In genomic region chr11:128724891-128725611, GRCh38 we compare ENCODE assay signal across 10 cellular contexts. TPM values are rescaled to one million over a fixed set of nuclear protein-coding genes. Genes with fewer than 3 reads are reported as not detected.
DNase-seq lines count a peak whose midpoint lies in the region; ATAC-seq and TF ChIP-seq lines count a peak whose summit lies in the region.
"Had no signal": no experiment of that assay in that cellular context is flagged by ENCODE, and none has a peak within 500 bp of the region (broad histone marks: within the 10 kb centered on the region; RNA-seq: fewer than 3 reads in every experiment).

No MANE protein-coding gene starts in this region.

- no peak for DNase-seq in T-helper 2 cell treated with Interferon-gamma antibody and Interleukin-4, amounts not matched to agents 5 μg/mL and 100 μg/mL, for 36 hours (ENCODE audit: low spot score)
- DNase-seq in T-helper 2 cell (no peak), spleen (no peak), psoas muscle (no peak), NCI-H345 (lab: John Stamatoyannopoulos, UW) (no peak), NCI-H1105 treated with DMSO at 0.1 percent for 48 hours (lab: John Stamatoyannopoulos, UW) (no peak)
- no peak for DNase-seq in activated CD8-positive, alpha-beta T cell treated with anti-CD3 and anti-CD28 coated beads, Interleukin-2, amount 10 ng/mL, durations not matched to agents 7 days and 5 days
- DNase-seq: 8988T, NCI-H1436 had no signal

- H3K4me3 ChIP-seq in spleen (peak overlapping the region in 1 of 8 donors; percentile 59), psoas muscle (no peak overlapping the region)

- H3K9me3 Mint-ChIP-seq in T-helper 2 cell treated with Interferon-gamma antibody and Interleukin-4, amounts not matched to agents 5 μg/mL and 100 μg/mL, for 36 hours: no peaks in the 10 kb centered on the region
- H3K9me3 Mint-ChIP-seq in activated CD8-positive, alpha-beta T cell treated with anti-CD3 and anti-CD28 coated beads, Interleukin-2, amount 10 ng/mL, durations not matched to agents 7 days and 5 days (ENCODE audit: insufficient read depth): no peaks in the 10 kb centered on the region

- ATAC-seq in HG02943 (IDR thresholded peaks at IDR 0.05; ENCODE audit: low read depth, unreplicated experiment) (peak; percentile 15), psoas muscle (no peak)
- peak; percentile 10 for ATAC-seq in activated CD8-positive, alpha-beta T cell treated with anti-CD3 and anti-CD28 coated beads, Interleukin-2, amount 10 ng/mL, durations not matched to agents 7 days and 5 days

- intact Hi-C loops in spleen (cut with DNase I; ENCODE audit: low total_unique reads): no loop called here
- intact Hi-C loops in psoas muscle (cut with DNase I): no loop called here

- peaks cover 96 to 100% (median 100%) of the 10 kb centered on the region in 6 donors for H3K4me1 ChIP-seq in spleen
- H3K4me1 ChIP-seq in psoas muscle: peaks cover 15% of the 10 kb centered on the region

- peak overlapping the region; percentile 75 for H3K27ac Mint-ChIP-seq in T-helper 2 cell treated with Interferon-gamma antibody and Interleukin-4, amounts not matched to agents 5 μg/mL and 100 μg/mL, for 36 hours
- H3K27ac Mint-ChIP-seq in activated CD8-positive, alpha-beta T cell treated with anti-CD3 and anti-CD28 coated beads, Interleukin-2, amount 10 ng/mL, durations not matched to agents 7 days and 5 days: peak overlapping the region; percentile 91

- POLR2A ChIA-PET in activated CD8-positive, alpha-beta T cell treated with anti-CD3 and anti-CD28 coated beads, Interleukin-2, amount 10 ng/mL, durations not matched to agents 7 days and 5 days (lab: Charles Lee): interaction anchor here (1.1 to 4.6 kb wide), 5 partner anchors 7 to 32 kb away, joined by 3 to 30 read pairs (median 8); partner anchors contain the start of gene FLI1

- H3K36me3 ChIP-seq in spleen (peaks cover 0 to 31% (median 0%) of the 10 kb centered on the region in 6 donors), psoas muscle (ENCODE audit: insufficient read depth in 1 of 2, low read depth in 1 of 2) (no peaks in the 10 kb centered on the region)

- H3K4me3 Mint-ChIP-seq in T-helper 2 cell treated with Interferon-gamma antibody and Interleukin-4, amounts not matched to agents 5 μg/mL and 100 μg/mL, for 36 hours: peak overlapping the region; percentile 64
- peak overlapping the region; percentile 66 for H3K4me3 Mint-ChIP-seq in activated CD8-positive, alpha-beta T cell treated with anti-CD3 and anti-CD28 coated beads, Interleukin-2, amount 10 ng/mL, durations not matched to agents 7 days and 5 days

- H3K36me3 Mint-ChIP-seq in T-helper 2 cell treated with Interferon-gamma antibody and Interleukin-4, amounts not matched to agents 5 μg/mL and 100 μg/mL, for 36 hours (ENCODE audit: low read depth): peaks cover 49% of the 10 kb centered on the region
- H3K36me3 Mint-ChIP-seq in activated CD8-positive, alpha-beta T cell treated with anti-CD3 and anti-CD28 coated beads, Interleukin-2, amount 10 ng/mL, durations not matched to agents 7 days and 5 days (ENCODE audit: low read depth): peaks cover 59% of the 10 kb centered on the region

- no peaks in the 10 kb centered on the region for H3K9me3 ChIP-seq in spleen
- H3K9me3 ChIP-seq in psoas muscle: no peaks in the 10 kb centered on the region

- H3K27ac ChIP-seq in spleen (peak overlapping the region; percentile 64 to 100 (median 90)), psoas muscle (no peak overlapping the region)

- peaks cover 84% of the 10 kb centered on the region for H3K4me1 Mint-ChIP-seq in T-helper 2 cell treated with Interferon-gamma antibody and Interleukin-4, amounts not matched to agents 5 μg/mL and 100 μg/mL, for 36 hours (ENCODE audit: low read depth)
- peaks cover 99% of the 10 kb centered on the region for H3K4me1 Mint-ChIP-seq in activated CD8-positive, alpha-beta T cell treated with anti-CD3 and anti-CD28 coated beads, Interleukin-2, amount 10 ng/mL, durations not matched to agents 7 days and 5 days (ENCODE audit: low read depth)

- no peaks in the 10 kb centered on the region for H3K27me3 Mint-ChIP-seq in T-helper 2 cell treated with Interferon-gamma antibody and Interleukin-4, amounts not matched to agents 5 μg/mL and 100 μg/mL, for 36 hours (ENCODE audit: low read depth)
- H3K27me3 Mint-ChIP-seq in activated CD8-positive, alpha-beta T cell treated with anti-CD3 and anti-CD28 coated beads, Interleukin-2, amount 10 ng/mL, durations not matched to agents 7 days and 5 days (ENCODE audit: low read depth): no peaks in the 10 kb centered on the region

- H3K27me3 ChIP-seq in spleen (replicated peaks in 1 of 7) (no peaks in the 10 kb centered on the region), psoas muscle (ENCODE audit: insufficient read depth in 3 of 3, low read length in 2 of 3) (peaks cover 0 to 1% (median 0%) of the 10 kb centered on the region in 3 donors)

- CTCF ChIA-PET in activated CD8-positive, alpha-beta T cell treated with anti-CD3 and anti-CD28 coated beads, Interleukin-2, amount 10 ng/mL, durations not matched to agents 7 days and 5 days (lab: Charles Lee): interaction anchor here (1.1 to 1.3 kb wide), 4 partner anchors 11 to 93 kb away, joined by 3 to 10 read pairs (median 4); no protein-coding TSS in a partner anchor

- no peak for TF ChIP-seq POLR2A in spleen (IDR thresholded peaks at IDR 0.05)

- no peak for TF ChIP-seq CTCF in spleen (IDR thresholded peaks at IDR 0.05 in 8 of 11, conservative IDR thresholded peaks at IDR 0.05 in 3 of 11)
- no peak for TF ChIP-seq CTCF in psoas muscle (IDR thresholded peaks at IDR 0.05)

- 37 to 55% (median 41%) methylated on average over 9 of the region's 9 CpGs for WGBS in spleen, 5 donors
- WGBS in psoas muscle, 3 donors: 73 to 85% (median 77%) methylated on average over 9 of the region's 9 CpGs

RNA-seq across cellular contexts. Expression of gene FLI1, which starts 31.2 kb away (rescaled TPM):
- 10 to 100 TPM; 83.4 to 93.4 TPM for total RNA-seq in activated CD8-positive, alpha-beta T cell treated with anti-CD3 and anti-CD28 coated beads, Interleukin-2, amount 10 ng/mL, durations not matched to agents 7 days and 5 days
- total RNA-seq in spleen (100 to 1,000 TPM; 125 to 270 (median 160) TPM), psoas muscle (10 to 100 TPM in 3 of 4 donors, 1 to 10 TPM in 1; 8.8 to 13.1 (median 12.7) TPM)
- polyA plus RNA-seq in spleen (10 to 100 TPM; 45.8 to 74.2 (median 52.5) TPM), psoas muscle (1 to 10 TPM; 3.3 to 5.5 (median 5.2) TPM)

Comparison
In these comparisons a context has a peak if more than half of its experiments do, and no peak if none do; other contexts are left out.
1. ATAC-seq: peak in HG02943 (single experiment) and activated CD8-positive, alpha-beta T cell treated with anti-CD3 and anti-CD28 coated beads, Interleukin-2, amount 10 ng/mL, durations not matched to agents 7 days and 5 days (single experiment); none in psoas muscle (0 of 4).
2. RNA of gene FLI1, which starts 31.2 kb away (total RNA-seq): 125 to 270 TPM in spleen and 83.4 to 93.4 TPM in activated CD8-positive, alpha-beta T cell treated with anti-CD3 and anti-CD28 coated beads, Interleukin-2, amount 10 ng/mL, durations not matched to agents 7 days and 5 days; 8.8 to 13.1 TPM in psoas muscle; every median in the first group is over 4 times any median in the second.